Comparison of ENCODE assay signal across 22 cellular contexts in genomic region chr16:11291021-11291716, GRCh38. TPM values are rescaled to one million over a fixed set of nuclear protein-coding genes. Genes with fewer than 3 reads are reported as not detected.
"Had no signal": no experiment of that assay in that cellular context is flagged by ENCODE, and none has a peak within 500 bp of the region (broad histone marks: within the 10 kb centered on the region; RNA-seq: fewer than 3 reads in every experiment).

No MANE protein-coding gene starts in this region.

- H3K9ac ChIP-seq: SK-N-SH had no signal

- H3K36me3 Mint-ChIP-seq: activated naive CD4-positive, alpha-beta T cell treated with anti-CD3 and anti-CD28 coated beads, Interleukin-2, amount 50 U/mL, for 24 hours; brain; T-cell had no signal

- H3K4me1 Mint-ChIP-seq: activated naive CD4-positive, alpha-beta T cell treated with anti-CD3 and anti-CD28 coated beads, Interleukin-2, amount 50 U/mL, for 24 hours had no signal

- H3K27ac ChIP-seq: colonic mucosa, hepatocyte, pancreas, tibial nerve had no signal

- H3K4me2 ChIP-seq: hepatocyte, SK-N-SH had no signal

- H3K9me3 ChIP-seq: colonic mucosa, pancreas, SK-N-SH, tibial nerve had no signal

- H3K4me3 ChIP-seq: colonic mucosa, hepatocyte, pancreas, tibial nerve had no signal

- ATAC-seq: pancreas, T-cell had no signal

- H3K9me3 Mint-ChIP-seq: activated naive CD4-positive, alpha-beta T cell treated with anti-CD3 and anti-CD28 coated beads, Interleukin-2, amount 50 U/mL, for 24 hours; activated T-helper 2 cell treated with anti-CD3 and anti-CD28 coated beads, Interferon-gamma antibody, Interleukin-2, Interleukin-4, amounts not matched to agents 10 μg/mL and 5 μg/mL and 100 μg/mL, durations not matched to agents 14 hours and 24 hours and 36 hours; T-cell had no signal

- H3K4me1 ChIP-seq: colonic mucosa, tibial nerve had no signal

- H3K36me3 ChIP-seq: colonic mucosa, pancreas, tibial nerve had no signal

- H3K27ac Mint-ChIP-seq: activated naive CD4-positive, alpha-beta T cell treated with anti-CD3 and anti-CD28 coated beads, Interleukin-2, amount 50 U/mL, for 24 hours; activated T-helper 2 cell treated with anti-CD3 and anti-CD28 coated beads, Interferon-gamma antibody, Interleukin-2, Interleukin-4, amounts not matched to agents 10 μg/mL and 5 μg/mL and 100 μg/mL, durations not matched to agents 14 hours and 24 hours and 36 hours; brain; T-cell had no signal

- H3K4me3 Mint-ChIP-seq: activated naive CD4-positive, alpha-beta T cell treated with anti-CD3 and anti-CD28 coated beads, Interleukin-2, amount 50 U/mL, for 24 hours; brain; T-cell had no signal

- H3K27me3 Mint-ChIP-seq: activated naive CD4-positive, alpha-beta T cell treated with anti-CD3 and anti-CD28 coated beads, Interleukin-2, amount 50 U/mL, for 24 hours; T-cell had no signal

- H2AFZ ChIP-seq: hepatocyte had no signal

- H3K79me2 ChIP-seq: hepatocyte had no signal

- H3K27me3 ChIP-seq: colonic mucosa, hepatocyte, pancreas, tibial nerve had no signal

- DNase-seq: activated CD4-positive, CD25-positive, alpha-beta regulatory T cell treated with anti-CD3 and anti-CD28 coated beads, Interleukin-2, amount 50 U/mL, for 72 hours; amniotic stem cell; central memory CD4-positive, alpha-beta T cell; colonic mucosa; midbrain; pancreas; SK-N-SH; stimulated activated CD4-positive, alpha-beta T cell treated with anti-CD3 and anti-CD28 coated beads, Interleukin-4, amount 100 ng/mL, for 1 hour; stimulated activated naive CD4-positive, alpha-beta T cell; T-cell; T1000 had no signal

RNA-seq across cellular contexts. Expression of gene PRM1, which starts 10.0 kb away (rescaled TPM):
- total RNA-seq: activated T-helper 2 cell treated with anti-CD3 and anti-CD28 coated beads, Interferon-gamma antibody, Interleukin-2, Interleukin-4, amounts not matched to agents 10 μg/mL and 5 μg/mL and 100 μg/mL, durations not matched to agents 14 hours and 24 hours and 36 hours; colonic mucosa; hepatocyte; kidney epithelial cell; lower leg skin; myocyte; pancreas; skeletal muscle tissue; subcutaneous adipose tissue; T-cell; tibial nerve had no signal
- polyA plus RNA-seq: esophagus, hepatocyte, pancreas, SK-N-SH had no signal

RNA-seq across cellular contexts. Expression of gene PRM2, which starts 14.9 kb away (rescaled TPM):
- total RNA-seq: activated T-helper 2 cell treated with anti-CD3 and anti-CD28 coated beads, Interferon-gamma antibody, Interleukin-2, Interleukin-4, amounts not matched to agents 10 μg/mL and 5 μg/mL and 100 μg/mL, durations not matched to agents 14 hours and 24 hours and 36 hours; colonic mucosa; hepatocyte; kidney epithelial cell; myocyte; pancreas; skeletal muscle tissue; subcutaneous adipose tissue; T-cell; tibial nerve had no signal
- polyA plus RNA-seq: esophagus, hepatocyte, pancreas, SK-N-SH had no signal

RNA-seq across cellular contexts. Expression of gene PRM3, which starts 17.7 kb away (rescaled TPM):
- total RNA-seq: activated T-helper 2 cell treated with anti-CD3 and anti-CD28 coated beads, Interferon-gamma antibody, Interleukin-2, Interleukin-4, amounts not matched to agents 10 μg/mL and 5 μg/mL and 100 μg/mL, durations not matched to agents 14 hours and 24 hours and 36 hours; colonic mucosa; hepatocyte; kidney epithelial cell; lower leg skin; myocyte; pancreas; skeletal muscle tissue; subcutaneous adipose tissue; T-cell; tibial nerve had no signal
- polyA plus RNA-seq: esophagus, hepatocyte, pancreas, SK-N-SH had no signal

RNA-seq across cellular contexts. Expression of gene TNP2, which starts 22.0 kb away (rescaled TPM):
- total RNA-seq: activated T-helper 2 cell treated with anti-CD3 and anti-CD28 coated beads, Interferon-gamma antibody, Interleukin-2, Interleukin-4, amounts not matched to agents 10 μg/mL and 5 μg/mL and 100 μg/mL, durations not matched to agents 14 hours and 24 hours and 36 hours; colonic mucosa; hepatocyte; kidney epithelial cell; lower leg skin; myocyte; pancreas; skeletal muscle tissue; subcutaneous adipose tissue; T-cell; tibial nerve had no signal
- polyA plus RNA-seq: esophagus, hepatocyte, pancreas, SK-N-SH had no signal
